In the genomic region with DNA sequence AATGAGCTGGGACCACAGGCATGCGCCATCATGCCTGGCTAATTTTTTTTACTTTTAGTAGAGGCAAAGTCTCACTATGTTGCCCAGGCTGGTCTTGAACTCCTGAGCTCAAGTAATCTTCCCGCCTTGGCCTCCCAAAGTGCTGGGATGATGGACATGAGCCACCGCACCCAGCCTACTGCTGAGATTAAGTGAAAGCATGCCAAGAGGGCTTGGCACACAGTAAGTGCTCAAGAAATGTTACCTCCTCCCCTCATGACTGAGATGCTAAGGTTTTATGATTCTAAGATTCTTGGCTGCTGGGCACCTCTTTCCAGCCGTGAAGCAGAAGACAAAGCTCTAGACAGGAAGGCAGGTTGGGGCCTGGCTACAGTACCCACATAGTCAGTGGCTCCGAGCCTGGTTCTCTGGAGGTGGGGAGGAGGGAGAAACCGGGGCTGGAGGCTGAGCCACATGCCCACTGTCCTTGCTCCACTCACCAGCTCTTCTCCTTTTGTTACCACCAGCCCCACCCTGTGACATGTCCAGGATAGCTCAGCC, we compare ENCODE assay signal across 12 cellular contexts. TPM values are rescaled to one million over a fixed set of nuclear protein-coding genes. Genes with fewer than 3 reads are reported as not detected.
DNase-seq lines count a peak whose midpoint lies in the region; ATAC-seq and TF ChIP-seq lines count a peak whose summit lies in the region.
"Had no signal": no experiment of that assay in that cellular context is flagged by ENCODE, and none has a peak within 500 bp of the region (broad histone marks: within the 10 kb centered on the region; RNA-seq: fewer than 3 reads in every experiment).

No MANE protein-coding gene starts in this region.

- peak; percentile 9; the same call in 1 of the 3 replicates for ATAC-seq in RWPE2 (ENCODE audit: low read depth)
- no peak for ATAC-seq in activated naive CD4-positive, alpha-beta T cell treated with anti-CD3 and anti-CD28 coated beads, Interleukin-2, amount 50 U/mL, for 72 hours
- ATAC-seq: stimulated activated naive CD8-positive, alpha-beta T cell treated with anti-CD3 and anti-CD28 coated beads, Interleukin-15, amount 100 ng/mL, for 72 hours had no signal

- intact Hi-C loops in esophagus squamous epithelium (cut with DNase I): no loop called here

- H3K27ac Mint-ChIP-seq in activated naive CD4-positive, alpha-beta T cell treated with anti-CD3 and anti-CD28 coated beads, Interleukin-2, amount 50 U/mL, for 72 hours: no peak overlapping the region

- no peak overlapping the region for H3K4me2 ChIP-seq in parathyroid adenoma (ENCODE audit: low read length)

- no peak overlapping the region for H2AFZ ChIP-seq in parathyroid adenoma

- H3K79me2 ChIP-seq in parathyroid adenoma: peaks cover 24% of the 10 kb centered on the region

- TF ChIP-seq POLR2A in esophagus squamous epithelium (IDR thresholded peaks at IDR 0.05): no peak

- H3K27ac ChIP-seq in RWPE2 (ENCODE audit: poor library complexity, severe bottlenecking): no peak overlapping the region
- peak overlapping the region; percentile 1 to 91 (median 84) for H3K27ac ChIP-seq in esophagus squamous epithelium
- peak overlapping the region; percentile 57 for H3K27ac ChIP-seq in parathyroid adenoma

- TF ChIP-seq CTCF in RWPE2 (IDR thresholded peaks at IDR 0.05; ENCODE audit: poor library complexity, severe bottlenecking) (no peak), esophagus squamous epithelium (IDR thresholded peaks at IDR 0.05) (no peak), parathyroid adenoma (IDR thresholded peaks at IDR 0.05) (no peak)

- in situ Hi-C loops in KBM-7 (cut with MboI; ENCODE audit: low pct_unique_long_range_greater_than_20kb, low sequenced_read_pairs): no loop called here

- no peaks in the 10 kb centered on the region for H3K9me3 Mint-ChIP-seq in activated naive CD4-positive, alpha-beta T cell treated with anti-CD3 and anti-CD28 coated beads, Interleukin-2, amount 50 U/mL, for 72 hours
- H3K9me3 Mint-ChIP-seq: stimulated activated naive CD8-positive, alpha-beta T cell treated with anti-CD3 and anti-CD28 coated beads, Interleukin-15, amount 100 ng/mL, for 72 hours had no signal

- no peaks in the 10 kb centered on the region for H3K36me3 Mint-ChIP-seq in activated naive CD4-positive, alpha-beta T cell treated with anti-CD3 and anti-CD28 coated beads, Interleukin-2, amount 50 U/mL, for 72 hours

- peaks cover 14% of the 10 kb centered on the region for H3K4me1 ChIP-seq in RWPE2 (ENCODE audit: insufficient read depth, poor library complexity, severe bottlenecking)
- H3K4me1 ChIP-seq in esophagus squamous epithelium: peaks cover 53 to 100% (median 88%) of the 10 kb centered on the region in 3 donors
- peaks cover 12% of the 10 kb centered on the region for H3K4me1 ChIP-seq in parathyroid adenoma

- H3K4me3 ChIP-seq in RWPE2 (ENCODE audit: severe bottlenecking) (no peak overlapping the region), esophagus squamous epithelium (no peak overlapping the region), parathyroid adenoma (ENCODE audit: low read depth, low read length) (no peak overlapping the region)

- DNase-seq in A172 (ENCODE audit: low spot score): peak; percentile 76
- DNase-seq in RWPE2 (ENCODE audit: low spot score): no peak
- DNase-seq in esophagus squamous epithelium (lab: John Stamatoyannopoulos, UW): no peak
- no peak for DNase-seq in KBM-7
- DNase-seq in activated naive CD4-positive, alpha-beta T cell treated with anti-CD3 and anti-CD28 coated beads, Interleukin-2, amount 50 U/mL, for 72 hours (ENCODE audit: low spot score in 2 of 2): no peak
- DNase-seq in HuH-7.5 (ENCODE audit: low spot score): no peak
- DNase-seq in SHP77 (lab: John Stamatoyannopoulos, UW): no peak
- DNase-seq: H7; NCI-H526; stimulated activated naive CD8-positive, alpha-beta T cell treated with anti-CD3 and anti-CD28 coated beads, Interleukin-15, amount 100 ng/mL, for 72 hours had no signal

- 25 to 31% methylated on average over 2 to 3 of the region's 6 CpGs for WGBS in esophagus squamous epithelium, 2 donors

- H3K9me3 ChIP-seq in RWPE2 (ENCODE audit: severe bottlenecking) (no peaks in the 10 kb centered on the region), esophagus squamous epithelium (no peaks in the 10 kb centered on the region), parathyroid adenoma (ENCODE audit: control insufficient read depth, low read length) (no peaks in the 10 kb centered on the region)

- H3K27me3 ChIP-seq in RWPE2 (ENCODE audit: insufficient read depth, poor library complexity, severe bottlenecking): no peaks in the 10 kb centered on the region
- H3K27me3 ChIP-seq in esophagus squamous epithelium: no peaks in the 10 kb centered on the region
- no peaks in the 10 kb centered on the region for H3K27me3 ChIP-seq in parathyroid adenoma (ENCODE audit: control insufficient read depth, insufficient read depth, low read length)

- no peak overlapping the region for H3K9ac ChIP-seq in parathyroid adenoma

- H3K36me3 ChIP-seq in RWPE2 (ENCODE audit: low read depth) (no peaks in the 10 kb centered on the region), esophagus squamous epithelium (no peaks in the 10 kb centered on the region), parathyroid adenoma (ENCODE audit: control insufficient read depth, insufficient read depth, low read length) (no peaks in the 10 kb centered on the region)

RNA-seq across cellular contexts. Expression of a gene that starts 12.8 kb away (rescaled TPM):
- total RNA-seq in A172 (2014; rRNA removed; shearing (Covaris generic)): 9.8 and 25.0 TPM in 2 replicates
- 10 to 100 TPM in 1 of 4 donors, 1 to 10 TPM in 3; 3.2 to 23.1 (median 5.4) TPM for total RNA-seq in esophagus squamous epithelium
- under 1 TPM; 0.02 to 0.16 TPM for total RNA-seq in activated naive CD4-positive, alpha-beta T cell treated with anti-CD3 and anti-CD28 coated beads, Interleukin-2, amount 50 U/mL, for 72 hours

RNA-seq across cellular contexts. Expression of a gene that starts 48.7 kb away (rescaled TPM):
- not detected in 2 replicates for total RNA-seq in A172 (2014; rRNA removed; shearing (Covaris generic))
- total RNA-seq in esophagus squamous epithelium: 1 to 10 TPM in 3 of 4 donors, under 1 TPM in 1; 0.26 to 3.6 (median 1.3) TPM
- not detected for total RNA-seq in activated naive CD4-positive, alpha-beta T cell treated with anti-CD3 and anti-CD28 coated beads, Interleukin-2, amount 50 U/mL, for 72 hours
- total RNA-seq: activated CD8-positive, alpha-beta memory T cell treated with anti-CD3 and anti-CD28 coated beads for 36 hours had no signal

RNA-seq across cellular contexts. Expression of a gene that starts 55.3 kb away (rescaled TPM):
- total RNA-seq in A172 (2014; rRNA removed; shearing (Covaris generic)): 15.5 and 17.0 TPM in 2 replicates
- 1 to 10 TPM; 3.7 to 8.8 (median 5.3) TPM for total RNA-seq in esophagus squamous epithelium
- total RNA-seq in activated naive CD4-positive, alpha-beta T cell treated with anti-CD3 and anti-CD28 coated beads, Interleukin-2, amount 50 U/mL, for 72 hours: 10 to 100 TPM; 23.2 to 28.2 TPM
